ENCODE assay signal across 8 cellular contexts in the genomic region with DNA sequence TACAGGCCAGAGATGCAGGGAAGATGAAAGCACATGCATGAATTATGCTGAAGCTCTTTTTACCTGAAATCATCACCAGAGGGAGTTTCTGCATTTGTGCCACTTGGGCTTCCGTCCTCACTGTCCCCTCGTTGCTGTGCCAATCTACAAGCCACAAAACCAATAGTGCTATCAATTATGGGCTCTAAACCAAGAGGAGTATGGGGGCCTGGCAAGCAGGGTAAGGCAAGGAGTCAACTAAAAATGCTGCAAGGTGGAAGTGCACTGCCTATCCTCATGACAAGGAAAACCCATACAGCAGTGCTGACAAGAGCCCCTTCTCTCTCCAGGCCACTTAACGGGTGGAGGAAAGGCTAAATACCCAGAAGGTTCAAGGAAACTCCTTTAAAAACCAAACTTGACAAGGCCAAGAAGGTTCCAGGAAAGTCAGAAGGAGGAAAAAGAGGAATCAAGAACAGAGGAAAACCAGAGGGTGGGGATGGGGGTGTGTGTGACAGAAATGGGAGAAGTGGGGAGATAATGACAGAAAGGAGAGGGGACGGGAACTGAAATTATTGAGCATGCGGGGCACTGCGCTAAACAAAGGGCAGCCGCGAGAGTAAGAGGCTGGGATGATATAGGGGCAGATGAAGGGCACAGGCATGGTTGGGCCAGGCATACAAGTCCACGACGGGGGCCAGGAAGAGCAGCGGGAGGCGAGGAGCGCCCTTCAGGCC. TPM values are rescaled to one million over a fixed set of nuclear protein-coding genes. Genes with fewer than 3 reads are reported as not detected.
A peak's percentile ranks its signal among the peaks of the same experiment; 100 is the strongest.
DNase-seq lines count a peak whose midpoint lies in the region; ATAC-seq and TF ChIP-seq lines count a peak whose summit lies in the region.

No MANE protein-coding gene starts in this region.

- peak overlapping the region; percentile 87 for H3K27ac Mint-ChIP-seq in endodermal cell

- peak; percentile 39 for DNase-seq in Ammon's horn (ENCODE audit: low spot score)
- peak; percentile 8 for DNase-seq in NCI-H1105 (lab: John Stamatoyannopoulos, UW)
- DNase-seq in activated CD4-positive, alpha-beta T cell treated with anti-CD3 and anti-CD28 coated beads, Interleukin-2, amount 50 U/mL, for 48 hours: peak; percentile 47 to 62
- no peak for DNase-seq in endodermal cell
- DNase-seq in myocyte (ENCODE audit: low read depth): peak; percentile 32
- DNase-seq in tibial artery: no peak
- no peak for DNase-seq in amniotic stem cell (lab: John Stamatoyannopoulos, UW)

- TF ChIP-seq CTCF in endodermal cell (conservative IDR thresholded peaks at IDR 0.05): peak; percentile 48
- no peak for TF ChIP-seq CTCF in tibial artery (IDR thresholded peaks at IDR 0.05)

- H3K36me3 Mint-ChIP-seq in endodermal cell (ENCODE audit: low read depth): peaks cover 21% of the 10 kb centered on the region

- peak overlapping the region; percentile 81 for H3K4me3 ChIP-seq in endodermal cell (ENCODE audit: low read length)
- H3K4me3 ChIP-seq in tibial artery: peak overlapping the region; percentile 60 to 66

- H3K9ac ChIP-seq in endodermal cell (ENCODE audit: extremely low read depth, low read length, poor library complexity, severe bottlenecking): peak overlapping the region; percentile 42

- no peaks in the 10 kb centered on the region for H3K9me3 Mint-ChIP-seq in endodermal cell

- H3K4me1 Mint-ChIP-seq in endodermal cell: peaks cover 8% of the 10 kb centered on the region

- WGBS in endodermal cell (ENCODE audit: insufficient coverage in 1 of 2, insufficient read length in 1 of 2), 2 experiments: 18 to 33% methylated on average over 7 to 12 of the region's 13 CpGs

- H3K4me1 ChIP-seq in endodermal cell (ENCODE audit: control insufficient read depth, insufficient read depth, low read length) (no peaks in the 10 kb centered on the region), tibial artery (peaks cover 0 to 19% (median 9%) of the 10 kb centered on the region in 4 donors)

- H3K27me3 Mint-ChIP-seq in endodermal cell (ENCODE audit: insufficient read depth): no peaks in the 10 kb centered on the region

- H3K27ac ChIP-seq in endodermal cell (ENCODE audit: low read depth, low read length) (peak overlapping the region; percentile 76), tibial artery (peak overlapping the region; percentile 75 to 76)

- H3K36me3 ChIP-seq in endodermal cell (ENCODE audit: control insufficient read depth, insufficient read depth, low read length) (peaks cover 19% of the 10 kb centered on the region), tibial artery (peaks cover 8 to 33% (median 26%) of the 10 kb centered on the region in 3 donors)

- H3K9me3 ChIP-seq in endodermal cell (ENCODE audit: control insufficient read depth, low read length) (no peaks in the 10 kb centered on the region), tibial artery (no peaks in the 10 kb centered on the region)

- H3K4me3 Mint-ChIP-seq in endodermal cell: peak overlapping the region; percentile 81

- ATAC-seq in GM19328 (IDR thresholded peaks at IDR 0.05; ENCODE audit: unreplicated experiment): peak; percentile 20

- H3K27me3 ChIP-seq in endodermal cell (ENCODE audit: control insufficient read depth, insufficient read depth, low read length, poor library complexity, severe bottlenecking) (no peaks in the 10 kb centered on the region), tibial artery (no peaks in the 10 kb centered on the region)

- intact Hi-C loops in tibial artery (cut with DNase I; ENCODE audit: low total_unique reads): no loop called here

RNA-seq across cellular contexts. Expression of a gene that starts 0.7 kb away (rescaled TPM):
- 10 to 100 TPM; 33.7 to 52.2 TPM for total RNA-seq in endodermal cell
- polyA plus RNA-seq in endodermal cell (2013, experiment 1 of 2): 55.9 TPM
- 43.6 TPM for polyA plus RNA-seq in endodermal cell (2013, experiment 2 of 2)
- 9.8 and 13.7 TPM in 2 replicates for total RNA-seq in myocyte
- polyA plus RNA-seq in myocyte (2012): 14.0 TPM

RNA-seq across cellular contexts. Expression of a gene that starts 8.7 kb away (rescaled TPM):
- 100 to 1,000 TPM; 234 to 255 TPM for total RNA-seq in endodermal cell
- 230 TPM for polyA plus RNA-seq in endodermal cell (2013, experiment 1 of 2)
- 217 TPM for polyA plus RNA-seq in endodermal cell (2013, experiment 2 of 2)
- total RNA-seq in myocyte: 125 and 140 TPM in 2 replicates
- 92.9 TPM for polyA plus RNA-seq in myocyte (2012)

Comparison
In these comparisons a context has a peak if more than half of its experiments do, and no peak if none do; other contexts are left out.
1. DNase-seq: peak in Ammon's horn (single experiment), NCI-H1105 (single experiment), activated CD4-positive, alpha-beta T cell treated with anti-CD3 and anti-CD28 coated beads, Interleukin-2, amount 50 U/mL, for 48 hours (2 of 2) and myocyte (single experiment); none in endodermal cell (single experiment), tibial artery (0 of 2) and amniotic stem cell (single experiment).